In the genomic region with DNA sequence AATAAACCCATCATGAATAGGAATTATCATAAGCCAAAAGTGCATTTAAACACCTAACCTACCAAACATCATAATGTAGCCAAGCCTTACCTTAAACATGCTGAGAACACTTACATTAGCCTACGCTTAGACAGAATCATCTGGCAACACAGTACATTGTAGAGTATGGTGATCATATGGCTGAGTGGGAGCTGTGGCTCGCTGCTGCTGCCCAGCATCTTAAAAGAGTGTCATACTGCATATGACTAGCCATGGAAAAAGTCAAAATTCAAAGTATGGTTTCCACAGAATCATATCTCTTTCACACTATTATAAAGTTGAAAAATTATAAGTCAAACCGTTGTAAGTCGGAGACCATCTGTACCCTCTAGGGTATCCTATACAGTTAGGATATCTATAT, we compare ENCODE assay signal across 4 cellular contexts.
"Had no signal": no experiment of that assay in that cellular context is flagged by ENCODE, and none has a peak within 500 bp of the region (broad histone marks: within the 10 kb centered on the region; RNA-seq: fewer than 3 reads in every experiment).

No MANE protein-coding gene starts in this region.

- ATAC-seq: GM23338, K562 had no signal

- H3K4me3 ChIP-seq: GM23338, K562 had no signal

- DNase-seq: H9, IMR-90 had no signal
